9 cellular contexts compared by ENCODE assay signal in the genomic region with DNA sequence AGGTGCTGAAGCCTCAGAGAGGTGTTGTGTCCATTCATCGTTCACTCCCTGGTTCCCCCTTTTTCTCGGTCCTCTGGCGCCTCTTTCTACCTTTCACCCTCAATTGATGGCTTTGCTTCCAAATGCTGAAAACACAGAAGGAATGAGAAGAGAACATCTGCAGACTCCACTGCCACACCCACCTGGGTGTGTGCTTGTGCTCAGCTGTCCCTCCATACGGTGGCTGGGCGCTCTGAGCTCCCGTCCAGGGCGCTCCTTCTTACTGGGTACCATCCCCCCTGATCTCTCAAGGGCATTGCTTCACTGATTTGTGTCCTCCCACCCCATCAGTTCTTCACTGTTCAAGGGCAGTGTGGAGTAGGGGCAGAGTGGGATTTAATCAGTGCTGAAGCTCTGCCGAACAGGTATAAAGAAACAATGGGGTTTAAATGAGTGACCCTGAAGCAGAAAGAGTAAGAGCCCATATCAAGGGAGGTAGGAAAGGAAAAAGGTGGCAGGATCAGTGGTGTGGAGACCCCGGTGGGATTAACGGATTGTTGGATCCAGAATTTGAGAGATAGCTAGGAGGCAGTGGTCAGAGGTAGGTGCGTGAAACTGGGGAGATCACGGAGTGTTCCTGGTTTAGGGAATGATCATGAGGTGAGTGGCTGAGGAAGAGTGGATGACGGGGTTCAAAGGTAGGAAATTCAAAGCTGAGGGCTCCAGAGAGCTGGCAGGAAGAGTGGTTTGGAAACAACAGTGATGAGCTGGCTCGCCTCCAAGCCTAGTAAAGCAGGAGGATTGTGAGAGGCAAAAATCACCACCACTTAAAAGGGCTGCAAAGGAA. TPM values are rescaled to one million over a fixed set of nuclear protein-coding genes. Genes with fewer than 3 reads are reported as not detected.
DNase-seq lines count a peak whose midpoint lies in the region; ATAC-seq, FAIRE-seq and TF ChIP-seq lines count a peak whose summit lies in the region.
"Had no signal": no experiment of that assay in that cellular context is flagged by ENCODE, and none has a peak within 500 bp of the region (broad histone marks: within the 10 kb centered on the region; RNA-seq: fewer than 3 reads in every experiment).

No MANE protein-coding gene starts in this region.

- TF ChIP-seq EP300 in stomach (IDR thresholded peaks at IDR 0.05), result no peak

- no peak overlapping the region for H3K27ac Mint-ChIP-seq in activated T-cell treated with anti-CD3 and anti-CD28 coated beads, Interleukin-2, amount 50 U/mL, for 24 hours

- peaks cover 18 to 48% of the 10 kb centered on the region in 2 donors for H3K4me1 ChIP-seq in adrenal gland (replicated peaks in 1 of 2)
- peaks cover 22 to 71% (median 52%) of the 10 kb centered on the region in 4 donors for H3K4me1 ChIP-seq in stomach

- WGBS in adrenal gland, 4 donors, result 83 to 86% (median 85%) methylated on average over 13 to 14 of the region's 14 CpGs
- 74 to 80% (median 79%) methylated on average over 14 of the region's 14 CpGs for WGBS in stomach, 5 donors

- H3K27me3 Mint-ChIP-seq in activated T-cell treated with anti-CD3 and anti-CD28 coated beads, Interleukin-2, amount 50 U/mL, for 24 hours, result no peaks in the 10 kb centered on the region

- no peak overlapping the region for H3K4me3 Mint-ChIP-seq in activated T-cell treated with anti-CD3 and anti-CD28 coated beads, Interleukin-2, amount 50 U/mL, for 24 hours

- peak; percentile 64 for ATAC-seq in left ventricle myocardium superior
- no peak for ATAC-seq in GM21529 (IDR thresholded peaks at IDR 0.05; ENCODE audit: unreplicated experiment)

- in situ Hi-C loops in GM13976 (cut with MboI; ENCODE audit: low sequenced_read_pairs, unreplicated experiment), result no loop called here

- peaks cover 49% of the 10 kb centered on the region for H3K4me1 Mint-ChIP-seq in activated T-cell treated with anti-CD3 and anti-CD28 coated beads, Interleukin-2, amount 50 U/mL, for 24 hours (ENCODE audit: low read depth)

- H3K27me3 ChIP-seq in adrenal gland (no peaks in the 10 kb centered on the region), stomach (no peaks in the 10 kb centered on the region)

- H3K27ac ChIP-seq in adrenal gland (peak overlapping the region in 1 of 5 donors; percentile 1), stomach (peak overlapping the region in 3 of 5 donors; percentile 6 to 57 (median 27))
- H3K27ac ChIP-seq: WERI-Rb-1 had no signal

- H3K36me3 Mint-ChIP-seq in activated T-cell treated with anti-CD3 and anti-CD28 coated beads, Interleukin-2, amount 50 U/mL, for 24 hours (ENCODE audit: low read depth), result no peaks in the 10 kb centered on the region

- TF ChIP-seq POLR2A in adrenal gland (IDR thresholded peaks at IDR 0.05) (no peak), stomach (IDR thresholded peaks at IDR 0.05) (no peak), GM12892 (IDR thresholded peaks at IDR 0.05; ENCODE audit: low read depth, low read length) (no peak)

- no peaks in the 10 kb centered on the region for H3K9me3 ChIP-seq in adrenal gland (replicated peaks in 1 of 3)
- H3K9me3 ChIP-seq in stomach, result no peaks in the 10 kb centered on the region

- intact Hi-C loops in adrenal gland (cut with DNase I) (no loop called here), left ventricle myocardium superior (cut with micrococcal nuclease) (no loop called here), stomach (cut with DNase I; ENCODE audit: low total_unique reads) (no loop called here)

- peak; percentile 47 for DNase-seq in Jurkat, Clone E6-1 (ENCODE audit: low read depth, low spot score)
- DNase-seq in adrenal gland (peak in 6 of 7 donors; percentile 41 to 72 (median 68)), left ventricle myocardium superior (peak; percentile 73), stomach (peak; percentile 57), GM13976 (ENCODE audit: low spot score) (no peak), GM12892 (ENCODE audit: insufficient read length) (no peak)
- DNase-seq in activated T-cell treated with anti-CD3 and anti-CD28 coated beads, Interleukin-2, amount 50 U/mL, for 24 hours, result no peak
- DNase-seq: WERI-Rb-1 had no signal

- H3K9me3 Mint-ChIP-seq in activated T-cell treated with anti-CD3 and anti-CD28 coated beads, Interleukin-2, amount 50 U/mL, for 24 hours, result no peaks in the 10 kb centered on the region

- H3K4me3 ChIP-seq in Jurkat, Clone E6-1 (ENCODE audit: low read length), result no peak overlapping the region
- H3K4me3 ChIP-seq in adrenal gland (no peak overlapping the region), stomach (no peak overlapping the region)

- H3K36me3 ChIP-seq in adrenal gland (replicated peaks in 1 of 2), result no peaks in the 10 kb centered on the region
- no peaks in the 10 kb centered on the region for H3K36me3 ChIP-seq in stomach
- H3K36me3 ChIP-seq: WERI-Rb-1 had no signal

- TF ChIP-seq CTCF in adrenal gland (IDR thresholded peaks at IDR 0.05) (no peak), stomach (IDR thresholded peaks at IDR 0.05) (no peak), GM13976 (IDR thresholded peaks at IDR 0.05; ENCODE audit: borderline replicate concordance, control extremely low read depth, extremely low read depth, insufficient read depth, missing control alignments) (no peak)

- no peak for FAIRE-seq in GM12892 (lab: Jason Lieb, UNC)

RNA-seq across cellular contexts. Expression of a gene that starts 40.8 kb away (rescaled TPM):
- polyA plus RNA-seq in Jurkat, Clone E6-1 (2012; ENCODE audit: insufficient read depth, insufficient read length), result 13.4 TPM
- total RNA-seq in adrenal gland, result 10 to 100 TPM; 30.9 to 77.7 (median 50.9) TPM
- 10 to 100 TPM in 2 of 3 donors, 1 to 10 TPM in 1; 5.5 to 24.8 (median 11.7) TPM for polyA plus RNA-seq in adrenal gland
- total RNA-seq in left ventricle myocardium superior, result 26.2 TPM
- total RNA-seq in stomach, result 10 to 100 TPM in 4 of 5 donors, 1 to 10 TPM in 1; 9.8 to 81.6 (median 47.8) TPM
- 1 to 10 TPM; 4.3 to 5.1 (median 4.5) TPM for polyA plus RNA-seq in stomach
- polyA plus RNA-seq in GM12892 (2012; ENCODE audit: missing spikeins), result 9.5 TPM

Comparison
In these comparisons a context has a peak if more than half of its experiments do, and no peak if none do; other contexts are left out.
1. DNase-seq: peak in Jurkat, Clone E6-1 (single experiment), adrenal gland (6 of 7), left ventricle myocardium superior (single experiment) and stomach (single experiment); none in GM13976 (single experiment), activated T-cell treated with anti-CD3 and anti-CD28 coated beads, Interleukin-2, amount 50 U/mL, for 24 hours (single experiment) and GM12892 (single experiment).